In the genomic region with DNA sequence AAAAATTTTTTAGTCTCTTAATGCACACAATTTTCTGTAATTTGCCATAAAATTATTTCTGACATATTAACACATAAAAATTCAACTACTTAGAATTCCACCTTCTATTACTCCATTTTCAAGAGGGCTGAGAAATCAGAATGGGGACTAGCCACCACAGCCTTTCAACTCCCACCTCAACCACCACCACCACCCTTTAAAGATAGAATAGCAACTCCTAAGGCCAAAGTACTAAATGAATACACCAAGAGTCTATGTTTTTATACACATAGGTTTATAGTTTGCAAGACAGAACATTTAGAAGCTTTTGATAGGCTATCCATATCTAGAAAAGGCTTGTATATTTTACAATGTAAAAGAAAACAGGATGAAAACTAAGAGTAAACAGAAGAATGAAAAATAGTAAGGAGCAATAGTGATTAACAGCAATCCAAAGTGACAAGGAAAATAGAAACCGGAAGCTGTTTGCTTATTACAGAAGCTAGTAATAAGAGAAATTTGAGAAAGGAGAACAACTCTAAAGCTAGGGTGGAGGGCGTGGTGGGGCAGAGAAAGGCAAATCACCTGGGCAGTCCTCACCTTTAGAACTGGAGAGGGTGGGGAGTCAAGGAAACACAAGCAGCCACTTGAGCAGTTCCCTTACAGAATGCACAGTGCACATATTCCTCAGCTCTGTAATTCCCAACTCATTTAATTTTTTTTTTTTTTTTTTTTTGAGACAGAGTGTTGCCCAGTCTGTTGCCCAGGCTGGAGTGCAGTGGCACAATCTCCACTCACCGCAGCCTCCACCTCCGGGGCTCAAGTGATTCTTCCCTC, we compare ENCODE assay signal across 1 cellular context.
TF ChIP-seq lines count a peak whose summit lies in the region.

No MANE protein-coding gene starts in this region.

TF ChIP-seq in GM12878, 131 proteins besides CTCF, POLR2A, EP300 and RAD21:
- no peak for TF ChIP-seq SKIL (IDR thresholded peaks at IDR 0.05; ENCODE audit: low read depth, poor library complexity, severe bottlenecking)
- TF ChIP-seq ZNF384 (IDR thresholded peaks at IDR 0.05; ENCODE audit: borderline replicate concordance, low read depth, low read length) = 0 out of 2 replicates have a peak, but pooled peaks have one; percentile 33
- no peak for TF ChIP-seq ZBTB33 (IDR thresholded peaks at IDR 0.05)
- 0 out of 2 replicates have a peak, but pooled peaks have one; percentile 34 for TF ChIP-seq NBN (IDR thresholded peaks at IDR 0.05)
- TF ChIP-seq, protein P1, sequence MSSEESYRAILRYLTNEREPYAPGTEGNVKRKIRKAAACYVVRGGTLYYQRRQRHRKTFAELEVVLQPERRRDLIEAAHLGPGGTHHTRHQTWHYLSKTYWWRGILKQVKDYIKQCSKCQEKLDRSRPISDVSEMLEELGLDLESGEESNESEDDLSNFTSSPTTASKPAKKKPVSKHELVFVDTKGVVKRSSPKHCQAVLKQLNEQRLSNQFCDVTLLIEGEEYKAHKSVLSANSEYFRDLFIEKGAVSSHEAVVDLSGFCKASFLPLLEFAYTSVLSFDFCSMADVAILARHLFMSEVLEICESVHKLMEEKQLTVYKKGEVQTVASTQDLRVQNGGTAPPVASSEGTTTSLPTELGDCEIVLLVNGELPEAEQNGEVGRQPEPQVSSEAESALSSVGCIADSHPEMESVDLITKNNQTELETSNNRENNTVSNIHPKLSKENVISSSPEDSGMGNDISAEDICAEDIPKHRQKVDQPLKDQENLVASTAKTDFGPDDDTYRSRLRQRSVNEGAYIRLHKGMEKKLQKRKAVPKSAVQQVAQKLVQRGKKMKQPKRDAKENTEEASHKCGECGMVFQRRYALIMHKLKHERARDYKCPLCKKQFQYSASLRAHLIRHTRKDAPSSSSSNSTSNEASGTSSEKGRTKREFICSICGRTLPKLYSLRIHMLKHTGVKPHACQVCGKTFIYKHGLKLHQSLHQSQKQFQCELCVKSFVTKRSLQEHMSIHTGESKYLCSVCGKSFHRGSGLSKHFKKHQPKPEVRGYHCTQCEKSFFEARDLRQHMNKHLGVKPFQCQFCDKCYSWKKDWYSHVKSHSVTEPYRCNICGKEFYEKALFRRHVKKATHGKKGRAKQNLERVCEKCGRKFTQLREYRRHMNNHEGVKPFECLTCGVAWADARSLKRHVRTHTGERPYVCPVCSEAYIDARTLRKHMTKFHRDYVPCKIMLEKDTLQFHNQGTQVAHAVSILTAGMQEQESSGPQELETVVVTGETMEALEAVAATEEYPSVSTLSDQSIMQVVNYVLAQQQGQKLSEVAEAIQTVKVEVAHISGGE (CRISPR knock-in tag; IDR thresholded peaks at IDR 0.05) = no peak
- peak; percentile 65 for TF ChIP-seq RUNX3 (IDR thresholded peaks at IDR 0.05; ENCODE audit: low read length)
- TF ChIP-seq RELB (IDR thresholded peaks at IDR 0.05; ENCODE audit: low read depth) = peak; percentile 39; the same call in 1 of the 2 replicates
- TF ChIP-seq GATAD2B (conservative IDR thresholded peaks at IDR 0.05; ENCODE audit: low read depth) = no peak
- TF ChIP-seq PML (IDR thresholded peaks at IDR 0.05; ENCODE audit: low read length) = 0 out of 2 replicates have a peak, but pooled peaks have one; percentile 35
- TF ChIP-seq ZNF207 (IDR thresholded peaks at IDR 0.05; ENCODE audit: borderline replicate concordance) = no peak
